In genomic region chr20:51412991-51413471, GRCh38 we compare ENCODE assay signal across 9 cellular contexts.
DNase-seq lines count a peak whose midpoint lies in the region; ATAC-seq and TF ChIP-seq lines count a peak whose summit lies in the region.
"Had no signal": no experiment of that assay in that cellular context is flagged by ENCODE, and none has a peak within 500 bp of the region (broad histone marks: within the 10 kb centered on the region; RNA-seq: fewer than 3 reads in every experiment).

No MANE protein-coding gene starts in this region.

- H3K27ac Mint-ChIP-seq in activated T-helper 17 cell treated with anti-CD3 and anti-CD28 coated beads, Interleukin-2, amount 50 U/mL, for 72 hours = no peak overlapping the region

- no TSS peak for BruUV-seq in PC-9 (replicated peaks; lab: Mats Ljungman, UMichigan)

- no peaks in the 10 kb centered on the region for H3K9me3 Mint-ChIP-seq in activated T-helper 17 cell treated with anti-CD3 and anti-CD28 coated beads, Interleukin-2, amount 50 U/mL, for 72 hours

- peak overlapping the region; percentile 75 for H3K4me3 Mint-ChIP-seq in activated T-helper 17 cell treated with anti-CD3 and anti-CD28 coated beads, Interleukin-2, amount 50 U/mL, for 72 hours

- POLR2A ChIA-PET in PC-9 (lab: Charles Lee; ENCODE audit: unreplicated experiment) = no interaction called here

- H4K20me1 ChIP-seq in PC-9 (ENCODE audit: insufficient read depth) = no peaks in the 10 kb centered on the region

- no peaks in the 10 kb centered on the region for H3K79me2 ChIP-seq in PC-9 (ENCODE audit: low read depth)

- H3K9me2 ChIP-seq in PC-9 (ENCODE audit: insufficient read depth) = no peaks in the 10 kb centered on the region

- no peak for ATAC-seq in activated T-helper 17 cell treated with anti-CD3 and anti-CD28 coated beads, Interleukin-2, amount 50 U/mL, for 72 hours (replicated peaks)
- ATAC-seq in left lung = peak; percentile 43

- intact Hi-C loops in left lung (cut with DNase I) (no loop called here), PC-9 (cut with micrococcal nuclease; ENCODE audit: unreplicated experiment) (no loop called here)

- no peak overlapping the region for H3K27ac ChIP-seq in left lung
- no peak overlapping the region for H3K27ac ChIP-seq in PC-9

- H3K9me3 ChIP-seq in left lung = no peaks in the 10 kb centered on the region
- no peaks in the 10 kb centered on the region for H3K9me3 ChIP-seq in PC-9 (ENCODE audit: insufficient read depth, low read depth)

- no peaks in the 10 kb centered on the region for H3K27me3 ChIP-seq in left lung
- H3K27me3 ChIP-seq in PC-9 (ENCODE audit: insufficient read depth, low read depth) = no peaks in the 10 kb centered on the region

- H3K4me1 ChIP-seq in left lung (peaks cover 0 to 7% of the 10 kb centered on the region in 2 donors), PC-9 (replicated peaks; ENCODE audit: insufficient read depth) (no peaks in the 10 kb centered on the region)

- no peak overlapping the region for H2AFZ ChIP-seq in PC-9

- H3F3A ChIP-seq in PC-9 (ENCODE audit: insufficient read depth, low read depth) = peaks cover 4% of the 10 kb centered on the region; the same call in 1 of the 2 replicates

- H3K4me3 ChIP-seq in left lung (no peak overlapping the region), PC-9 (no peak overlapping the region)

- no peaks in the 10 kb centered on the region for H3K36me3 ChIP-seq in left lung
- H3K36me3 ChIP-seq in PC-9 (ENCODE audit: low read depth) = no peaks in the 10 kb centered on the region

- peaks cover 42% of the 10 kb centered on the region for H3K4me1 Mint-ChIP-seq in activated T-helper 17 cell treated with anti-CD3 and anti-CD28 coated beads, Interleukin-2, amount 50 U/mL, for 72 hours

- no peak overlapping the region for H3K4me2 ChIP-seq in PC-9

- peak; percentile 81 for DNase-seq in AG08395 (ENCODE audit: low spot score)
- peak; percentile 64 for DNase-seq in HuH-7 (ENCODE audit: low spot score)
- DNase-seq in left lung = no peak
- no peak for DNase-seq in SW480 (ENCODE audit: low spot score)
- DNase-seq in foreskin melanocyte = no peak
- DNase-seq in NK-92 (lab: John Stamatoyannopoulos, UW; ENCODE audit: unreplicated experiment) = no peak
- no peak for DNase-seq in PC-9
- DNase-seq: activated gamma-delta T cell had no signal

- peaks cover 82% of the 10 kb centered on the region for H3K36me3 Mint-ChIP-seq in activated T-helper 17 cell treated with anti-CD3 and anti-CD28 coated beads, Interleukin-2, amount 50 U/mL, for 72 hours (ENCODE audit: low read depth)

- CTCF ChIA-PET in PC-9 (lab: Charles Lee) = no interaction called here

- no peaks in the 10 kb centered on the region for H3K27me3 Mint-ChIP-seq in activated T-helper 17 cell treated with anti-CD3 and anti-CD28 coated beads, Interleukin-2, amount 50 U/mL, for 72 hours

- TF ChIP-seq CTCF in left lung (IDR thresholded peaks at IDR 0.05) = no peak
- TF ChIP-seq CTCF in PC-9 (conservative IDR thresholded peaks at IDR 0.05) = no peak

Comparison
In these comparisons a context has a peak if more than half of its experiments do, and no peak if none do; other contexts are left out.
1. DNase-seq: peak in AG08395 (single experiment) and HuH-7 (single experiment); none in left lung (0 of 2), SW480 (single experiment), foreskin melanocyte (single experiment), NK-92 (single experiment) and PC-9 (0 of 2).